ENCODE assay signal across 17 cellular contexts in the genomic region with DNA sequence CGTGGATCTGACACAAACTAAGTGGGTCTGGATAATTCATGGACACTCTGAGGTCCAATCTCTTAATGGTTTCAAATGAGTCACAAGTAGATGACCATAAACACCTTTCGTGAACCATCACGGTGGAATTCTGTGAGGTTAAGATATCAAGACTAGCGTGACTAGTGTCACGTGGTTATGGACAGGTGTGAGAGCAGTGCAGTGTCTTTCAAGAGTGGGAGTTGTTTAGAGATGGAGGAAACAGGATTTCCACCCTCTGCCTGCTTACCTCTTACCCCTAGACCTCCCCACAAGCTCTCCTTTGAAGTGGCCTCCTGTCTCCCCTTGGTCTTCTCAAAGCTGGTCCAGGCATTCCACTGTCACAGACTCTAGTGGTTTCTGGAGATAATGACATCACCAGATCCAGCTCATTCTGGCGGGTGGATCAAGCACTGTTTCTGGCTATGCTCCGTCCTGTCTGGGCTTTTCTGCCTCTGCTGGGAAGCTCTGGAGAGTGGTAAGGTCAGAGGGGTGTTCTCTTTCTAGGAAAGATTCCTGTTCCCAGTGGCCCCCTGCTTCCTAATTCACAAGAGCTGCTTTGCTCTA. TPM values are rescaled to one million over a fixed set of nuclear protein-coding genes. Genes with fewer than 3 reads are reported as not detected.
DNase-seq lines count a peak whose midpoint lies in the region; ATAC-seq and TF ChIP-seq lines count a peak whose summit lies in the region.
"Had no signal": no experiment of that assay in that cellular context is flagged by ENCODE, and none has a peak within 500 bp of the region (broad histone marks: within the 10 kb centered on the region; RNA-seq: fewer than 3 reads in every experiment).

No MANE protein-coding gene starts in this region.

- no peak overlapping the region for H2BK12ac ChIP-seq in neuronal stem cell (ENCODE audit: low read length)

- H2AFZ ChIP-seq in ACC112 (ENCODE audit: low read length, unreplicated experiment) (no peak overlapping the region), neuronal stem cell (ENCODE audit: low read length) (no peak overlapping the region)

- WGBS in body of pancreas, 2 donors, result 83 to 94% methylated on average over 7 of the region's 7 CpGs
- WGBS in neuronal stem cell (ENCODE audit: extremely low coverage in 2 of 2, insufficient read length in 2 of 2, insufficient replicate concordance in 1 of 2), 2 donors, result no CpG with 5 or more reads among the region's 7 CpGs

- peaks cover 11% of the 10 kb centered on the region for H3K27me3 ChIP-seq in ACC112 (ENCODE audit: insufficient read depth, low read length)
- peaks cover 0 to 7% of the 10 kb centered on the region in 2 donors for H3K27me3 ChIP-seq in body of pancreas
- peaks cover 11% of the 10 kb centered on the region for H3K27me3 ChIP-seq in muscle layer of duodenum (ENCODE audit: low read depth, low read length)
- peaks cover 0 to 3% (median 0%) of the 10 kb centered on the region in 3 experiments for H3K27me3 ChIP-seq in neuronal stem cell (ENCODE audit: control insufficient read depth in 3 of 3, insufficient read depth in 3 of 3, low read depth in 1 of 3, low read length in 3 of 3)
- H3K27me3 ChIP-seq: SJSA1 had no signal

- no peaks in the 10 kb centered on the region for H3K79me2 ChIP-seq in ACC112 (ENCODE audit: control insufficient read depth, insufficient read depth, low read length, unreplicated experiment)

- H2BK15ac ChIP-seq in neuronal stem cell (ENCODE audit: low read length), result no peak overlapping the region

- TF ChIP-seq POLR2A in body of pancreas (IDR thresholded peaks at IDR 0.05), result no peak

- H3K4me1 ChIP-seq in ACC112 (ENCODE audit: control insufficient read depth, insufficient read depth, low read length, unreplicated experiment), result peaks cover 15% of the 10 kb centered on the region
- H3K4me1 ChIP-seq in HEK293 (ENCODE audit: control insufficient read depth, insufficient read depth, low read length), result no peaks in the 10 kb centered on the region
- H3K4me1 ChIP-seq in body of pancreas, result peaks cover 68% of the 10 kb centered on the region
- H3K4me1 ChIP-seq in muscle layer of duodenum (ENCODE audit: control insufficient read depth in 1 of 2, insufficient read depth in 2 of 2, low read length in 2 of 2), result peaks cover 0 to 24% of the 10 kb centered on the region in 2 donors
- H3K4me1 ChIP-seq in neuronal stem cell (ENCODE audit: control insufficient read depth in 2 of 2, insufficient read depth in 1 of 2, low read depth in 1 of 2, low read length in 2 of 2), result no peaks in the 10 kb centered on the region

- no peak for TF ChIP-seq CTCF in HEK293 (tag by site-specific recombination; IDR thresholded peaks at IDR 0.05)
- TF ChIP-seq CTCF in body of pancreas (IDR thresholded peaks at IDR 0.05), result no peak

- H3K14ac ChIP-seq in neuronal stem cell (ENCODE audit: low read length), result no peak overlapping the region

- no peak overlapping the region for H4K91ac ChIP-seq in neuronal stem cell (ENCODE audit: low read depth, low read length, poor library complexity)

- H2BK120ac ChIP-seq in neuronal stem cell (ENCODE audit: low read depth, low read length), result no peak overlapping the region

- intact Hi-C loops in body of pancreas (cut with DNase I), result no loop called here

- no peak overlapping the region for H4K8ac ChIP-seq in neuronal stem cell (ENCODE audit: low read depth, low read length)

- no peak overlapping the region for H3K4me3 ChIP-seq in ACC112 (ENCODE audit: low read depth, low read length)
- no peak overlapping the region for H3K4me3 ChIP-seq in HEK293 (ENCODE audit: low read depth, low read length)
- H3K4me3 ChIP-seq in body of pancreas, result no peak overlapping the region
- H3K4me3 ChIP-seq in muscle layer of duodenum (ENCODE audit: low read depth in 1 of 2, low read length in 2 of 2), result no peak overlapping the region
- no peak overlapping the region for H3K4me3 ChIP-seq in neuronal stem cell (ENCODE audit: low read length in 2 of 2)
- H3K4me3 ChIP-seq: SJSA1 had no signal

- no peak overlapping the region for H2AK5ac ChIP-seq in neuronal stem cell (ENCODE audit: low read depth, low read length)

- H3K9me3 ChIP-seq in HEK293 (ENCODE audit: control insufficient read depth, insufficient read depth, low read depth, low read length) (no peaks in the 10 kb centered on the region), body of pancreas (no peaks in the 10 kb centered on the region), muscle layer of duodenum (ENCODE audit: control insufficient read depth in 1 of 2, low read length in 2 of 2) (no peaks in the 10 kb centered on the region), neuronal stem cell (replicated peaks in 1 of 2; ENCODE audit: control insufficient read depth in 2 of 2, insufficient read depth in 1 of 2, low read depth in 1 of 2, low read length in 2 of 2) (no peaks in the 10 kb centered on the region)
- H3K9me3 ChIP-seq: SJSA1 had no signal

- no peak overlapping the region for H3K4me2 ChIP-seq in neuronal stem cell (ENCODE audit: insufficient read depth, low read length, poor library complexity, severe bottlenecking)

- no peaks in the 10 kb centered on the region for H3K79me1 ChIP-seq in neuronal stem cell (ENCODE audit: low read depth, low read length)

- ATAC-seq in body of pancreas, result no peak

- DNase-seq in body of pancreas, result no peak
- DNase-seq in neuronal stem cell (ENCODE audit: low spot score), result no peak
- no peak for DNase-seq in SKM-1 treated with dmso at 0.1 percent for 144 hours (lab: John Stamatoyannopoulos, UW; ENCODE audit: unreplicated experiment)
- no peak for DNase-seq in NCI-H526 treated with DMSO at 0.1 percent for 48 hours (lab: John Stamatoyannopoulos, UW)
- no peak for DNase-seq in MV-4-11 (lab: John Stamatoyannopoulos, UW)
- DNase-seq: left ventricle myocardium superior, NCI-H187 treated with DMSO at 0.1 percent for 48 hours, NCI-H446 treated with DMSO at 0.1 percent for 48 hours had no signal

- no peak overlapping the region for H2BK5ac ChIP-seq in neuronal stem cell (ENCODE audit: low read length)

- no peak overlapping the region for H3K23ac ChIP-seq in neuronal stem cell (ENCODE audit: low read depth, low read length, poor library complexity)

- H3K36me3 ChIP-seq in ACC112 (ENCODE audit: insufficient read depth, low read length), result no peaks in the 10 kb centered on the region
- no peaks in the 10 kb centered on the region for H3K36me3 ChIP-seq in HEK293 (ENCODE audit: control insufficient read depth in 2 of 2, insufficient read depth in 1 of 2, low read length in 2 of 2)
- no peaks in the 10 kb centered on the region for H3K36me3 ChIP-seq in body of pancreas (replicated peaks in 1 of 2; ENCODE audit: insufficient read depth in 1 of 2, low read depth in 2 of 2)
- H3K36me3 ChIP-seq in muscle layer of duodenum (ENCODE audit: control insufficient read depth in 1 of 2, insufficient read depth in 2 of 2, low read length in 2 of 2), result no peaks in the 10 kb centered on the region
- H3K36me3 ChIP-seq in neuronal stem cell (replicated peaks in 1 of 2; ENCODE audit: control insufficient read depth in 2 of 2, insufficient read depth in 2 of 2, low read length in 2 of 2), result no peaks in the 10 kb centered on the region
- H3K36me3 ChIP-seq: SJSA1 had no signal

- no peak overlapping the region for H3K18ac ChIP-seq in neuronal stem cell (ENCODE audit: low read length)

- no peak overlapping the region for H3K4ac ChIP-seq in neuronal stem cell (ENCODE audit: low read length)

- POLR2A ChIA-PET in HEK293 (lab: Yijun Ruan, JAX), result interaction anchor here (1.3 to 2.0 kb wide), 4 partner anchors 16 to 347 kb away, joined by 4 to 15 read pairs (median 6); partner anchors contain the start of gene ZNF782

- peak overlapping the region; percentile 82 for H3K27ac ChIP-seq in ACC112 (ENCODE audit: low read depth, low read length)
- no peak overlapping the region for H3K27ac ChIP-seq in HEK293 (ENCODE audit: extremely low read depth, low read depth, low read length)
- H3K27ac ChIP-seq in body of pancreas, result peak overlapping the region; percentile 98 to 99 (median 99)
- H3K27ac ChIP-seq in muscle layer of duodenum (ENCODE audit: low read length), result peak overlapping the region; percentile 80
- no peak overlapping the region for H3K27ac ChIP-seq in neuronal stem cell (replicated peaks; ENCODE audit: low read length)
- H3K27ac ChIP-seq: SJSA1 had no signal

- no peak overlapping the region for H3K9ac ChIP-seq in neuronal stem cell (ENCODE audit: low read depth, low read length, poor library complexity)

- CTCF ChIA-PET in HEK293 (lab: Yijun Ruan, JAX), result interaction anchor here (0.6 to 10.3 kb wide), 4 partner anchors 10 to 436 kb away, joined by 3 to 67 read pairs (median 8); partner anchors contain the start of gene ZNF782

TF ChIP-seq in HEK293, 187 proteins besides CTCF, POLR2A, EP300 and RAD21:
- TF ChIP-seq, protein P1, sequence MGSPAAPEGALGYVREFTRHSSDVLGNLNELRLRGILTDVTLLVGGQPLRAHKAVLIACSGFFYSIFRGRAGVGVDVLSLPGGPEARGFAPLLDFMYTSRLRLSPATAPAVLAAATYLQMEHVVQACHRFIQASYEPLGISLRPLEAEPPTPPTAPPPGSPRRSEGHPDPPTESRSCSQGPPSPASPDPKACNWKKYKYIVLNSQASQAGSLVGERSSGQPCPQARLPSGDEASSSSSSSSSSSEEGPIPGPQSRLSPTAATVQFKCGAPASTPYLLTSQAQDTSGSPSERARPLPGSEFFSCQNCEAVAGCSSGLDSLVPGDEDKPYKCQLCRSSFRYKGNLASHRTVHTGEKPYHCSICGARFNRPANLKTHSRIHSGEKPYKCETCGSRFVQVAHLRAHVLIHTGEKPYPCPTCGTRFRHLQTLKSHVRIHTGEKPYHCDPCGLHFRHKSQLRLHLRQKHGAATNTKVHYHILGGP (tag by site-specific recombination; IDR thresholded peaks at IDR 0.05), result no peak
- TF ChIP-seq ATF2 (tag by site-specific recombination; IDR thresholded peaks at IDR 0.05; ENCODE audit: low read depth), result 0 out of 2 replicates have a peak, but pooled peaks have one; percentile 16

RNA-seq across cellular contexts. Expression of gene ZNF782, which starts 20.0 kb away (rescaled TPM):
- total RNA-seq in body of pancreas, result 10 to 100 TPM; 10.4 to 19.8 TPM
- polyA plus RNA-seq in neuronal stem cell (2013, experiment 1 of 2), result 2.0 TPM
- polyA plus RNA-seq in neuronal stem cell (2013, experiment 2 of 2), result 2.7 TPM

RNA-seq across cellular contexts. Expression of gene NUTM2G, which starts 54.4 kb away (rescaled TPM):
- total RNA-seq in body of pancreas, result not detected
- polyA plus RNA-seq in neuronal stem cell (2013, experiment 1 of 2), result 0.04 TPM
- 0.03 TPM for polyA plus RNA-seq in neuronal stem cell (2013, experiment 2 of 2)
- total RNA-seq: activated naive CD8-positive, alpha-beta T cell treated with anti-CD3 and anti-CD28 coated beads for 36 hours; activated T-cell treated with anti-CD3 and anti-CD28 coated beads, Interleukin-2, amount 50 U/mL, for 4 hours; CD4-positive, alpha-beta T cell; H1; HT1080; left ventricle myocardium superior; SJSA1 had no signal

Comparison
In these comparisons a context has a peak if more than half of its experiments do, and no peak if none do; other contexts are left out.
1. H3K27ac ChIP-seq: peak in ACC112 (single experiment), body of pancreas (4 of 4) and muscle layer of duodenum (single experiment); none in HEK293 (single experiment) and neuronal stem cell (single experiment).